ENCODE assay signal across 8 cellular contexts in the genomic region with DNA sequence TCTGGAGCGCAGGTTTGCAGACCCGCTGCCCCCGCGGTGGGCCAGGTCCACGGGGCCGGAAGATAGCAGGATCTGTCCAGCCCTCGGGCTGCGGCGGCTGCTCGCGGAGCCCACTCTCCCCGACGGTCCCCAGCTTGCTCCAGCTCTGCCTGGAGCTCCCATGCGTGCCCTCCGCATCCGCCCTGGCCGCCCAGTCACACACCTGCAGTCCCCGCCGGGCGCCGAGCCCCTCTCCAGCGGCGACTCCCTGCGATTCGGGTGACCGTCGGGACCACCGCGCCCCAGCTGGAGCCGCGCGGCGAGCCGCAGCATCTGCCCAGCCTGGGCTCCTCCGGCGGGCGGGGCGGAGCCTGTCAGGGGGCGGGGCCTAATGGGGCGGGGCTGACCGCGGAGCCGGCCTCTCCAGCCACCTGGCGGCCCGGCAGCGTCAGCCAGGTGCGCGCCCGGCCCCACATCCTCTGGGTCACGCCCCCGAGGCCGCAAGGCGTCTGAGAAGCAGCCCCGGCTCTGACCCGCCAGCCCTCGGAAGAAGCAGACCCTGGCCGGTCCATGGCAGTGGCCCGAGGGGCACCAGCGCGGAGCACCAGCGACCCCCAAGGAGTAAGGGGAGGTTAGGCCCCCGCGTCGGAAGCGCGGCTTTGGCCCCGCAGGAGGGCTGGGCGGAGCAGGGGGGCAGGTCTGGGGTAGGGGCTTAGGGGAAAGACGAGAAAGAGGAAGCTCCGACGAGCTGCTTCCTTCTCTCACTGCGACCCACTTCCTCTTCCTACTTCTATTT. TPM values are rescaled to one million over a fixed set of nuclear protein-coding genes. Genes with fewer than 3 reads are reported as not detected.
DNase-seq lines count a peak whose midpoint lies in the region; ATAC-seq and TF ChIP-seq lines count a peak whose summit lies in the region.

A gene with protein sequence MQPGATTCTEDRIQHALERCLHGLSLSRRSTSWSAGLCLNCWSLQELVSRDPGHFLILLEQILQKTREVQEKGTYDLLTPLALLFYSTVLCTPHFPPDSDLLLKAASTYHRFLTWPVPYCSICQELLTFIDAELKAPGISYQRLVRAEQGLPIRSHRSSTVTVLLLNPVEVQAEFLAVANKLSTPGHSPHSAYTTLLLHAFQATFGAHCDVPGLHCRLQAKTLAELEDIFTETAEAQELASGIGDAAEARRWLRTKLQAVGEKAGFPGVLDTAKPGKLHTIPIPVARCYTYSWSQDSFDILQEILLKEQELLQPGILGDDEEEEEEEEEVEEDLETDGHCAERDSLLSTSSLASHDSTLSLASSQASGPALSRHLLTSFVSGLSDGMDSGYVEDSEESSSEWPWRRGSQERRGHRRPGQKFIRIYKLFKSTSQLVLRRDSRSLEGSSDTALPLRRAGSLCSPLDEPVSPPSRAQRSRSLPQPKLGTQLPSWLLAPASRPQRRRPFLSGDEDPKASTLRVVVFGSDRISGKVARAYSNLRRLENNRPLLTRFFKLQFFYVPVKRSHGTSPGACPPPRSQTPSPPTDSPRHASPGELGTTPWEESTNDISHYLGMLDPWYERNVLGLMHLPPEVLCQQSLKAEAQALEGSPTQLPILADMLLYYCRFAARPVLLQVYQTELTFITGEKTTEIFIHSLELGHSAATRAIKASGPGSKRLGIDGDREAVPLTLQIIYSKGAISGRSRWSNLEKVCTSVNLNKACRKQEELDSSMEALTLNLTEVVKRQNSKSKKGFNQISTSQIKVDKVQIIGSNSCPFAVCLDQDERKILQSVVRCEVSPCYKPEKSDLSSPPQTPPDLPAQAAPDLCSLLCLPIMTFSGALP (minus strand): TSS at position 314 of the 775 bp plus-strand sequence. CDS start 54,213 bp downstream, outside the sequence.

- H3K4me3 Mint-ChIP-seq in naive thymus-derived CD4-positive, alpha-beta T cell: peak within 1 kb of the TSS; percentile 86 to 100 (median 98)
- peak within 1 kb of the TSS; percentile 97 for H3K4me3 Mint-ChIP-seq in stimulated activated naive CD8-positive, alpha-beta T cell treated with anti-CD3 and anti-CD28 coated beads, Interleukin-15, Interleukin-2, amounts not matched to agents 100 ng/mL and 50 ng/mL, for 24 hours

- ATAC-seq in HG03432 (IDR thresholded peaks at IDR 0.05; ENCODE audit: unreplicated experiment) (peak; percentile 77), HG03025 (IDR thresholded peaks at IDR 0.05; ENCODE audit: low FRiP score, unreplicated experiment) (no peak)
- ATAC-seq in naive thymus-derived CD4-positive, alpha-beta T cell: peak; percentile 89

- H3K27ac ChIP-seq in coronary artery: peak within 1 kb of the TSS in 1 of 2 donors; percentile 81
- peak within 1 kb of the TSS; percentile 84 for H3K27ac ChIP-seq in naive thymus-derived CD4-positive, alpha-beta T cell (ENCODE audit: low read depth, low read length)

- no peaks in the 10 kb centered on the region for H3K27me3 Mint-ChIP-seq in naive thymus-derived CD4-positive, alpha-beta T cell
- H3K27me3 Mint-ChIP-seq in stimulated activated naive CD8-positive, alpha-beta T cell treated with anti-CD3 and anti-CD28 coated beads, Interleukin-15, Interleukin-2, amounts not matched to agents 100 ng/mL and 50 ng/mL, for 24 hours: no peaks in the 10 kb centered on the region

- peaks cover 0 to 8% (median 0%) of the 10 kb centered on the region in 3 experiments for H3K9me3 ChIP-seq in naive thymus-derived CD4-positive, alpha-beta T cell (ENCODE audit: control insufficient read depth in 2 of 3, low read length in 3 of 3)

- peak within 1 kb of the TSS; percentile 80 to 98 (median 94) for H3K27ac Mint-ChIP-seq in naive thymus-derived CD4-positive, alpha-beta T cell
- peak within 1 kb of the TSS; percentile 90 for H3K27ac Mint-ChIP-seq in stimulated activated naive CD8-positive, alpha-beta T cell treated with anti-CD3 and anti-CD28 coated beads, Interleukin-15, Interleukin-2, amounts not matched to agents 100 ng/mL and 50 ng/mL, for 24 hours

- POLR2A ChIA-PET in naive thymus-derived CD4-positive, alpha-beta T cell (lab: Charles Lee): interaction anchor here (0.6 to 6.5 kb wide), 10 partner anchors 9 to 767 kb away, joined by 3 to 116 read pairs (median 4); no protein-coding TSS in a partner anchor

- peaks cover 31 to 56% (median 46%) of the 10 kb centered on the region in 7 donors for H3K4me1 Mint-ChIP-seq in naive thymus-derived CD4-positive, alpha-beta T cell
- H3K4me1 Mint-ChIP-seq in stimulated activated naive CD8-positive, alpha-beta T cell treated with anti-CD3 and anti-CD28 coated beads, Interleukin-15, Interleukin-2, amounts not matched to agents 100 ng/mL and 50 ng/mL, for 24 hours (ENCODE audit: low read depth): peaks cover 62% of the 10 kb centered on the region

- H3K36me3 ChIP-seq in naive thymus-derived CD4-positive, alpha-beta T cell (ENCODE audit: control insufficient read depth in 2 of 3, insufficient read depth in 3 of 3, low read length in 3 of 3): peaks cover 0 to 5% (median 4%) of the 10 kb centered on the region in 3 experiments

- H3K9me3 Mint-ChIP-seq in naive thymus-derived CD4-positive, alpha-beta T cell: peaks cover 7 to 34% (median 15%) of the 10 kb centered on the region in 11 donors
- peaks cover 11% of the 10 kb centered on the region for H3K9me3 Mint-ChIP-seq in stimulated activated naive CD8-positive, alpha-beta T cell treated with anti-CD3 and anti-CD28 coated beads, Interleukin-15, Interleukin-2, amounts not matched to agents 100 ng/mL and 50 ng/mL, for 24 hours

- peaks cover 18 to 45% (median 23%) of the 10 kb centered on the region in 5 donors for H3K36me3 Mint-ChIP-seq in naive thymus-derived CD4-positive, alpha-beta T cell
- peaks cover 28% of the 10 kb centered on the region for H3K36me3 Mint-ChIP-seq in stimulated activated naive CD8-positive, alpha-beta T cell treated with anti-CD3 and anti-CD28 coated beads, Interleukin-15, Interleukin-2, amounts not matched to agents 100 ng/mL and 50 ng/mL, for 24 hours (ENCODE audit: low read depth)

- intact Hi-C loops in naive thymus-derived CD4-positive, alpha-beta T cell (cut with micrococcal nuclease): loop anchor here (1.0 to 10.0 kb wide), 10 partner anchors 11 to 581 kb away; partner anchors contain the start of genes NDEL1 (in 2 of the 2) and RPL26 (in 1 of the 2)

- CTCF ChIA-PET in naive thymus-derived CD4-positive, alpha-beta T cell (lab: Charles Lee): interaction anchor here (0.9 kb wide), 1 partner anchor 12 kb away, joined by 3 read pairs; no protein-coding TSS in a partner anchor

- H3K27me3 ChIP-seq in naive thymus-derived CD4-positive, alpha-beta T cell (ENCODE audit: control insufficient read depth in 2 of 2, insufficient read depth in 2 of 2, low read length in 2 of 2): no peaks in the 10 kb centered on the region

- peak; percentile 75 for DNase-seq in GM19240 (ENCODE audit: insufficient read length, low spot score)
- peak; percentile 66 to 70 (median 68) for DNase-seq in activated CD4-positive, CD25-positive, alpha-beta regulatory T cell (lab: John Stamatoyannopoulos, UW)
- no peak for DNase-seq in coronary artery (ENCODE audit: low spot score)
- DNase-seq in naive thymus-derived CD4-positive, alpha-beta T cell: peak; percentile 71 to 82 (median 78)
- no peak for DNase-seq in HT-29 (ENCODE audit: low spot score)

- peaks cover 34 to 35% of the 10 kb centered on the region in 2 donors for H3K4me1 ChIP-seq in naive thymus-derived CD4-positive, alpha-beta T cell (ENCODE audit: control insufficient read depth in 2 of 2, insufficient read depth in 2 of 2, low read length in 2 of 2)

- TF ChIP-seq CTCF in coronary artery (IDR thresholded peaks at IDR 0.05): no peak

- peak within 1 kb of the TSS; percentile 71 for H3K4me3 ChIP-seq in coronary artery
- peak within 1 kb of the TSS; percentile 81 for H3K4me3 ChIP-seq in naive thymus-derived CD4-positive, alpha-beta T cell (ENCODE audit: low read length)

RNA-seq across cellular contexts. Expression of the gene that starts here (rescaled TPM):
- total RNA-seq in naive thymus-derived CD4-positive, alpha-beta T cell: 100 to 1,000 TPM in 2 of 5 experiments, 10 to 100 TPM in 3; 73.5 to 231 (median 77.6) TPM
- polyA plus RNA-seq in naive thymus-derived CD4-positive, alpha-beta T cell: 10 to 100 TPM; 18.0 to 47.6 TPM
- total RNA-seq in HT-29 (2014; rRNA removed; shearing (Covaris generic)): not detected in 2 replicates

Comparison
In these comparisons a context has a peak if more than half of its experiments do, and no peak if none do; other contexts are left out.
1. RNA of the gene that starts here (total RNA-seq): 73.5 to 231 TPM in naive thymus-derived CD4-positive, alpha-beta T cell; not detected in HT-29; every median in the first group is over 10 times any median in the second.
2. DNase-seq: peak in GM19240 (single experiment), activated CD4-positive, CD25-positive, alpha-beta regulatory T cell (4 of 4) and naive thymus-derived CD4-positive, alpha-beta T cell (9 of 9); none in coronary artery (single experiment) and HT-29 (single experiment).